ENCODE assay signal across 21 cellular contexts in genomic region chr1:84539972-84540371, GRCh38. TPM values are rescaled to one million over a fixed set of nuclear protein-coding genes. Genes with fewer than 3 reads are reported as not detected.
A peak's percentile ranks its signal among the peaks of the same experiment; 100 is the strongest.
DNase-seq lines count a peak whose midpoint lies in the region; ATAC-seq and TF ChIP-seq lines count a peak whose summit lies in the region.
"Had no signal": no experiment of that assay in that cellular context is flagged by ENCODE, and none has a peak within 500 bp of the region (broad histone marks: within the 10 kb centered on the region; RNA-seq: fewer than 3 reads in every experiment).

No MANE protein-coding gene starts in this region.

- H3K4me1 ChIP-seq in foreskin keratinocyte = no peaks in the 10 kb centered on the region
- H3K4me1 ChIP-seq: right atrium auricular region had no signal

- no peak for TF ChIP-seq CTCF in VCaP (conservative IDR thresholded peaks at IDR 0.05)
- no peak for TF ChIP-seq CTCF in foreskin keratinocyte (conservative IDR thresholded peaks at IDR 0.05)

- DNase-seq in COLO829 (ENCODE audit: low spot score) = peak; percentile 48
- peak; percentile 1 for DNase-seq in LHCN-M2 (ENCODE audit: low read depth)
- no peak for DNase-seq in foreskin keratinocyte
- no peak for DNase-seq in NCI-H526 treated with DMSO at 0.1 percent for 48 hours (lab: John Stamatoyannopoulos, UW)
- DNase-seq: activated CD4-positive, alpha-beta T cell treated with anti-CD3 and anti-CD28 coated beads for 4 hours; activated effector memory CD4-positive, alpha-beta T cell treated with Interleukin-2 at 50 U/mL for 16 hours; amniotic stem cell; CD4-positive, alpha-beta memory T cell; cerebellar nuclear complex; DMS79; effector CD8-positive, alpha-beta T cell; hippocampal formation; NCI-H2107; NCI-H526; stimulated activated CD4-positive, alpha-beta T cell treated with anti-CD3 and anti-CD28 coated beads, Interleukin-15, amount 100 ng/mL, for 24 hours had no signal

- H3K27ac ChIP-seq in VCaP (peak overlapping the region; percentile 77; the same call in 1 of the 2 replicates), foreskin keratinocyte (no peak overlapping the region)
- H3K27ac ChIP-seq: right atrium auricular region had no signal

- H3K27me3 ChIP-seq in foreskin keratinocyte = no peaks in the 10 kb centered on the region
- H3K27me3 ChIP-seq: right atrium auricular region had no signal

- ATAC-seq in foreskin keratinocyte (peak; percentile 23), GM18870 (IDR thresholded peaks at IDR 0.05; ENCODE audit: unreplicated experiment) (no peak), HG02981 (IDR thresholded peaks at IDR 0.05; ENCODE audit: unreplicated experiment) (no peak), GM21367 (IDR thresholded peaks at IDR 0.05; ENCODE audit: unreplicated experiment) (no peak)

RNA-seq across cellular contexts. Expression of gene GNG5, which starts 33.6 kb away (rescaled TPM):
- total RNA-seq in LHCN-M2 (2014; rRNA removed) = 54.9 and 70.8 TPM in 2 replicates
- 248 TPM for polyA plus RNA-seq in LHCN-M2 (2012)
- total RNA-seq in foreskin keratinocyte = 112 and 118 TPM in 2 replicates
- polyA plus RNA-seq in foreskin keratinocyte = 259 and 270 TPM in 2 replicates

RNA-seq across cellular contexts. Expression of gene SPATA1, which starts 33.8 kb away (rescaled TPM):
- total RNA-seq in LHCN-M2 (2014; rRNA removed) = 0.63 TPM in 1 of 2 replicates, not detected in the other
- 0.64 TPM for polyA plus RNA-seq in LHCN-M2 (2012)
- total RNA-seq in foreskin keratinocyte = 0.51 and 0.56 TPM in 2 replicates
- polyA plus RNA-seq in foreskin keratinocyte = 0.21 and 0.37 TPM in 2 replicates
- total RNA-seq: kidney epithelial cell had no signal

RNA-seq across cellular contexts. Expression of gene CTBS, which starts 34.3 kb away (rescaled TPM):
- total RNA-seq in LHCN-M2 (2014; rRNA removed) = 7.1 and 9.6 TPM in 2 replicates
- 7.5 TPM for polyA plus RNA-seq in LHCN-M2 (2012)
- total RNA-seq in foreskin keratinocyte = 10.9 and 12.8 TPM in 2 replicates
- polyA plus RNA-seq in foreskin keratinocyte = 7.1 and 7.9 TPM in 2 replicates

Comparison
In these comparisons a context has a peak if more than half of its experiments do, and no peak if none do; other contexts are left out.
1. DNase-seq: peak in COLO829 (single experiment) and LHCN-M2 (single experiment); none in foreskin keratinocyte (0 of 2) and NCI-H526 treated with DMSO at 0.1 percent for 48 hours (single experiment).